ENCODE assay signal across 14 cellular contexts in genomic region chr6:99993533-99994251, GRCh38. TPM values are rescaled to one million over a fixed set of nuclear protein-coding genes. Genes with fewer than 3 reads are reported as not detected.
A peak's percentile ranks its signal among the peaks of the same experiment; 100 is the strongest.
DNase-seq lines count a peak whose midpoint lies in the region; ATAC-seq and TF ChIP-seq lines count a peak whose summit lies in the region.
"Had no signal": no experiment of that assay in that cellular context is flagged by ENCODE, and none has a peak within 500 bp of the region (broad histone marks: within the 10 kb centered on the region; RNA-seq: fewer than 3 reads in every experiment).

Gene MCHR2 (minus strand): TSS chr6:99994223. CDS start chr6:99956147, 38,076 bp downstream.

- CTCF ChIA-PET in BJ (lab: Yijun Ruan, JAX): interaction anchor here (1.0 to 1.3 kb wide), 2 partner anchors 108 to 125 kb away, joined by 3 to 6 read pairs; no protein-coding TSS in a partner anchor

- H3K27me3 Mint-ChIP-seq in T-helper 17 cell: peaks cover 58% of the 10 kb centered on the region

- intact Hi-C loops in head of caudate nucleus (cut with DNase I) (no loop called here), sigmoid colon (cut with DNase I) (no loop called here)

- no peaks in the 10 kb centered on the region for H3K36me3 Mint-ChIP-seq in T-helper 17 cell (ENCODE audit: low read depth)
- H3K36me3 Mint-ChIP-seq: activated naive CD4-positive, alpha-beta T cell treated with anti-CD3 and anti-CD28 coated beads, Interleukin-2, amount 50 U/mL, for 24 hours; CD4-positive, CD25-positive, alpha-beta regulatory T cell had no signal

- peak within 1 kb of the TSS; percentile 92 for H3K4me2 ChIP-seq in trophoblast cell (ENCODE audit: low read length)

- POLR2A ChIA-PET in BJ (lab: Charles Lee): no interaction called here

- H2BK120ac ChIP-seq in trophoblast cell (ENCODE audit: insufficient read depth, low read length, poor library complexity): no peak within 1 kb of the TSS

- H3K4me3 ChIP-seq in BJ (ENCODE audit: low read depth, low read length) (peak within 1 kb of the TSS; percentile 52), trophoblast cell (ENCODE audit: low read depth, low read length) (peak within 1 kb of the TSS; percentile 56), sigmoid colon (peak within 1 kb of the TSS in 2 of 4 donors; percentile 21 to 25)

- H4K12ac ChIP-seq in trophoblast cell (ENCODE audit: low read depth, low read length): no peak within 1 kb of the TSS

- no peak within 1 kb of the TSS for H3K23ac ChIP-seq in trophoblast cell (ENCODE audit: low read length)

- no peak within 1 kb of the TSS for H4K8ac ChIP-seq in trophoblast cell (ENCODE audit: low read depth, low read length)

- H3K36me3 ChIP-seq in BJ (ENCODE audit: control insufficient read depth, insufficient read depth, low read length) (no peaks in the 10 kb centered on the region), trophoblast cell (ENCODE audit: control insufficient read depth in 1 of 2, insufficient read depth in 2 of 2, low read length in 2 of 2) (no peaks in the 10 kb centered on the region), sigmoid colon (no peaks in the 10 kb centered on the region)

- H3K27ac Mint-ChIP-seq in T-helper 17 cell: no peak within 1 kb of the TSS
- H3K27ac Mint-ChIP-seq: activated naive CD4-positive, alpha-beta T cell treated with anti-CD3 and anti-CD28 coated beads, Interleukin-2, amount 50 U/mL, for 24 hours; CD4-positive, CD25-positive, alpha-beta regulatory T cell had no signal

- no peak within 1 kb of the TSS for H2AFZ ChIP-seq in trophoblast cell (ENCODE audit: insufficient read depth, low read length, poor library complexity)

- no peaks in the 10 kb centered on the region for H3K9me3 ChIP-seq in T-helper 17 cell (ENCODE audit: control insufficient read depth, low read length, poor library complexity, severe bottlenecking)
- H3K9me3 ChIP-seq in trophoblast cell (ENCODE audit: insufficient read depth, low read depth, low read length): no peaks in the 10 kb centered on the region
- no peaks in the 10 kb centered on the region for H3K9me3 ChIP-seq in sigmoid colon

- TF ChIP-seq EP300 in sigmoid colon (IDR thresholded peaks at IDR 0.05): no peak

- H3K14ac ChIP-seq in trophoblast cell (ENCODE audit: low read length): no peak within 1 kb of the TSS

- H2AK5ac ChIP-seq in trophoblast cell (ENCODE audit: low read length): no peak within 1 kb of the TSS

- ATAC-seq in T-helper 17 cell: no peak
- ATAC-seq: activated CD4-positive, CD25-positive, alpha-beta regulatory T cell treated with anti-CD3 and anti-CD28 coated beads, Interleukin-2, amount 50 U/mL, for 24 hours; esophagus mucosa had no signal

- WGBS in trophoblast cell (ENCODE audit: extremely low coverage, insufficient coverage, insufficient read length): no CpG with 5 or more reads among the region's 64 CpGs
- WGBS in sigmoid colon, 2 donors: 5 to 15% methylated on average over 64 of the region's 64 CpGs

- H3K18ac ChIP-seq in trophoblast cell (ENCODE audit: low read length): no peak within 1 kb of the TSS

- H3K79me2 ChIP-seq in trophoblast cell (ENCODE audit: control insufficient read depth, insufficient read depth, low read length, poor library complexity): no peaks in the 10 kb centered on the region

- H3K4ac ChIP-seq in trophoblast cell (ENCODE audit: low read depth, low read length): no peak within 1 kb of the TSS

- no peak within 1 kb of the TSS for H2BK5ac ChIP-seq in trophoblast cell (ENCODE audit: low read depth, low read length, poor library complexity)

- H4K91ac ChIP-seq in trophoblast cell (ENCODE audit: low read depth, low read length): no peak within 1 kb of the TSS

- H3K27ac ChIP-seq in trophoblast cell (ENCODE audit: low read depth, low read length): no peak within 1 kb of the TSS
- no peak within 1 kb of the TSS for H3K27ac ChIP-seq in sigmoid colon

- H2BK12ac ChIP-seq in trophoblast cell (ENCODE audit: low read length): no peak within 1 kb of the TSS

- no peak within 1 kb of the TSS for H3K9ac ChIP-seq in trophoblast cell (ENCODE audit: low read length)

- H3K79me1 ChIP-seq in trophoblast cell (ENCODE audit: low read length): no peaks in the 10 kb centered on the region

- DNase-seq in BJ (ENCODE audit: low read depth): no peak
- peak in 1 of 3 donors; percentile 10 for DNase-seq in T-helper 17 cell
- peak in 33 of 42 donors; percentile 2 to 58 (median 26) for DNase-seq in head of caudate nucleus
- no peak for DNase-seq in trophoblast cell
- DNase-seq in activated CD4-positive, alpha-beta T cell treated with anti-CD3 and anti-CD28 coated beads for 48 hours: no peak
- DNase-seq in T1000 (lab: John Stamatoyannopoulos, UW): no peak
- no peak for DNase-seq in sigmoid colon
- no peak for DNase-seq in NCI-H510A (lab: John Stamatoyannopoulos, UW)
- DNase-seq: CD4-positive, CD25-positive, alpha-beta regulatory T cell; NCI-H1694 treated with DMSO at 0.1 percent for 48 hours had no signal

- TF ChIP-seq CTCF in BJ (IDR thresholded peaks at IDR 0.05; ENCODE audit: insufficient read depth, low read depth, low read length) (no peak), sigmoid colon (IDR thresholded peaks at IDR 0.05) (no peak)

- H3K4me1 ChIP-seq in trophoblast cell (ENCODE audit: control insufficient read depth in 1 of 2, insufficient read depth in 2 of 2, low read length in 2 of 2) (peaks cover 3 to 7% of the 10 kb centered on the region in 2 experiments), sigmoid colon (peaks cover 0 to 10% (median 0%) of the 10 kb centered on the region in 4 donors)

- peak within 1 kb of the TSS; percentile 3 for H3K4me3 Mint-ChIP-seq in T-helper 17 cell
- H3K4me3 Mint-ChIP-seq: activated naive CD4-positive, alpha-beta T cell treated with anti-CD3 and anti-CD28 coated beads, Interleukin-2, amount 50 U/mL, for 24 hours; CD4-positive, CD25-positive, alpha-beta regulatory T cell had no signal

- no peak for TF ChIP-seq POLR2A in sigmoid colon (IDR thresholded peaks at IDR 0.05)

- H3K27me3 ChIP-seq in BJ (ENCODE audit: control insufficient read depth, insufficient read depth, low read length): no peaks in the 10 kb centered on the region
- H3K27me3 ChIP-seq in trophoblast cell (ENCODE audit: insufficient read depth, low read length): peaks cover 19% of the 10 kb centered on the region
- peaks cover 4 to 53% (median 19%) of the 10 kb centered on the region in 3 donors for H3K27me3 ChIP-seq in sigmoid colon

- no peaks in the 10 kb centered on the region for H3K4me1 Mint-ChIP-seq in T-helper 17 cell
- H3K4me1 Mint-ChIP-seq: activated naive CD4-positive, alpha-beta T cell treated with anti-CD3 and anti-CD28 coated beads, Interleukin-2, amount 50 U/mL, for 24 hours; CD4-positive, CD25-positive, alpha-beta regulatory T cell had no signal

RNA-seq across cellular contexts. Expression of gene MCHR2, which starts in this region (rescaled TPM):
- polyA plus RNA-seq in BJ (2011; rRNA removed) (0.05 TPM in 1 of 2 replicates, not detected in the other), sigmoid colon (not detected)
- not detected in 2 replicates for polyA minus RNA-seq in BJ (2011; rRNA and poly(A)+ RNA removed)
- total RNA-seq in T-helper 17 cell (not detected), sigmoid colon (under 1 TPM in 2 of 4 donors, not detected in 2; 0.33 to 0.36 TPM)
- not detected in 2 replicates for polyA plus RNA-seq in trophoblast cell (2013)
- total RNA-seq: CD4-positive, CD25-positive, alpha-beta regulatory T cell; esophagus mucosa; RPMI7951 had no signal
- polyA plus RNA-seq: CD4-positive, CD25-positive, alpha-beta regulatory T cell had no signal

Comparison
In these comparisons a context has a peak if more than half of its experiments do, and no peak if none do; other contexts are left out.
1. DNase-seq: peak in head of caudate nucleus (33 of 42); none in BJ (single experiment), trophoblast cell (0 of 2), activated CD4-positive, alpha-beta T cell treated with anti-CD3 and anti-CD28 coated beads for 48 hours (single experiment), T1000 (single experiment), sigmoid colon (single experiment) and NCI-H510A (single experiment).